Comparison of ENCODE assay signal across 24 cellular contexts in genomic region chr5:71904852-71905251, GRCh38.
"Had no signal": no experiment of that assay in that cellular context is flagged by ENCODE, and none has a peak within 500 bp of the region (broad histone marks: within the 10 kb centered on the region; RNA-seq: fewer than 3 reads in every experiment).

No MANE protein-coding gene starts in this region.

- H3K27ac ChIP-seq: ascending aorta, SJCRH30, SK-N-MC had no signal

- DNase-seq: activated CD4-positive, alpha-beta memory T cell treated with anti-CD3 and anti-CD28 coated beads for 36 hours; activated CD4-positive, alpha-beta T cell treated with anti-CD3 and anti-CD28 coated beads for 36 hours; activated CD4-positive, alpha-beta T cell treated with anti-CD3 and anti-CD28 coated beads, Interleukin-2, amount 50 U/mL, for 1 hour; activated CD8-positive, alpha-beta memory T cell treated with anti-CD3 and anti-CD28 coated beads, Interleukin-2, amount 50 U/mL, for 4 hours; activated effector memory CD4-positive, alpha-beta T cell treated with Interleukin-2 at 50 U/mL for 16 hours; activated naive CD4-positive, alpha-beta T cell treated with anti-CD3 and anti-CD28 coated beads, Interleukin-2, amount 50 U/mL, for 16 hours; activated naive CD8-positive, alpha-beta T cell treated with anti-CD3 and anti-CD28 coated beads, Interleukin-2, amount 10 ng/mL, durations not matched to agents 7 days and 5 days; activated T-cell treated with anti-CD3 and anti-CD28 coated beads for 4 hours; activated T-cell treated with anti-CD3 and anti-CD28 coated beads, Interleukin-2, amount 50 U/mL, for 4 hours; amygdala; caudate nucleus; cerebellar nuclear complex; Karpas-422; KBM-7; MG63; NCI-H1048; NCI-H1694; NCI-H2029; NCI-H345; NK-92 treated with Interleukin-12 subunit alpha and Interleukin-12 subunit beta, amount 100 ng/mL, for 24 hours; SHP77; SJCRH30 had no signal

- H3K9me3 ChIP-seq: ascending aorta, MG63 had no signal

- H3K36me3 ChIP-seq: ascending aorta, MG63, SJCRH30 had no signal

- H3K4me3 ChIP-seq: ascending aorta, MG63, SJCRH30, SK-N-MC had no signal

- H3K27me3 ChIP-seq: ascending aorta, MG63, SJCRH30 had no signal
